ENCODE assay signal across 8 cellular contexts in genomic region chr3:168088106-168088722, GRCh38. TPM values are rescaled to one million over a fixed set of nuclear protein-coding genes. Genes with fewer than 3 reads are reported as not detected.
DNase-seq lines count a peak whose midpoint lies in the region; FAIRE-seq and TF ChIP-seq lines count a peak whose summit lies in the region.

No MANE protein-coding gene starts in this region.

- H2AFZ ChIP-seq in KMS-11 (ENCODE audit: low read depth) = no peak overlapping the region

- no peak for TF ChIP-seq POLR2A in H54 (IDR thresholded peaks at IDR 0.05; ENCODE audit: low read depth, low read length)

- TF ChIP-seq CTCF in KMS-11 (conservative IDR thresholded peaks at IDR 0.05; ENCODE audit: low read depth, low read length) = peak; percentile 62

- H3K4me2 ChIP-seq in KMS-11 = peak overlapping the region; percentile 52

- H4K20me1 ChIP-seq in KMS-11 (ENCODE audit: insufficient read depth) = peaks cover 7% of the 10 kb centered on the region

- FAIRE-seq in H54 (lab: Jason Lieb, UNC) = peak; percentile 80

- no peaks in the 10 kb centered on the region for H3K36me3 ChIP-seq in KMS-11 (ENCODE audit: insufficient read depth)

- H3K27ac ChIP-seq in KMS-11 = peak overlapping the region; percentile 51

- no peaks in the 10 kb centered on the region for H3K27me3 ChIP-seq in KMS-11 (ENCODE audit: insufficient read depth, low read depth)

- peak; percentile 18 for DNase-seq in NOMO-1 treated with DMSO at 0.1 percent for 48 hours (lab: John Stamatoyannopoulos, UW; ENCODE audit: unreplicated experiment)
- no peak for DNase-seq in NOMO-1 treated with dmso at 0.1 percent for 144 hours (lab: John Stamatoyannopoulos, UW; ENCODE audit: unreplicated experiment)
- no peak for DNase-seq in H54 (ENCODE audit: insufficient read length, low spot score)
- peak; percentile 20 for DNase-seq in dermis blood vessel endothelial cell
- no peak for DNase-seq in NCI-H2107 treated with DMSO at 0.1 percent for 48 hours (lab: John Stamatoyannopoulos, UW; ENCODE audit: unreplicated experiment)
- DNase-seq in COLO829 (ENCODE audit: low spot score) = no peak
- DNase-seq in middle frontal gyrus (ENCODE audit: extremely low spot score, low spot score) = no peak

- peaks cover 84% of the 10 kb centered on the region for H3K4me1 ChIP-seq in KMS-11 (ENCODE audit: low read depth, poor library complexity, severe bottlenecking)

- peak overlapping the region; percentile 66 for H3K4me3 ChIP-seq in KMS-11 (IDR thresholded peaks at IDR 0.05; ENCODE audit: insufficient read depth, low read depth, low read length)

- H3K9ac ChIP-seq in KMS-11 = no peak overlapping the region

- H3K79me2 ChIP-seq in KMS-11 (ENCODE audit: insufficient read depth, low read depth) = peaks cover 94% of the 10 kb centered on the region

RNA-seq across cellular contexts. Expression of gene GOLIM4, which starts 7.5 kb away (rescaled TPM):
- 35.6 and 42.8 TPM in 2 replicates for total RNA-seq in dermis blood vessel endothelial cell

Comparison
In these comparisons a context has a peak if more than half of its experiments do, and no peak if none do; other contexts are left out.
1. DNase-seq: peak in NOMO-1 treated with DMSO at 0.1 percent for 48 hours (single experiment) and dermis blood vessel endothelial cell (single experiment); none in NOMO-1 treated with dmso at 0.1 percent for 144 hours (single experiment), H54 (single experiment), NCI-H2107 treated with DMSO at 0.1 percent for 48 hours (single experiment), COLO829 (single experiment) and middle frontal gyrus (single experiment).